8 cellular contexts compared by ENCODE assay signal in genomic region chr15:70492240-70493177, GRCh38.
DNase-seq lines count a peak whose midpoint lies in the region; ATAC-seq and TF ChIP-seq lines count a peak whose summit lies in the region.

No MANE protein-coding gene starts in this region.

- H3K9me3 Mint-ChIP-seq in nephron progenitor cell = no peaks in the 10 kb centered on the region

- H3K4me1 Mint-ChIP-seq in nephron progenitor cell = peaks cover 40% of the 10 kb centered on the region

- DNase-seq in OCI-M1 (lab: John Stamatoyannopoulos, UW) = peak; percentile 97
- DNase-seq in activated T-cell treated with anti-CD3 and anti-CD28 coated beads for 48 hours (ENCODE audit: low read depth) = peak; percentile 75
- DNase-seq in foreskin fibroblast = peak; percentile 77 to 78
- DNase-seq in stimulated activated CD4-positive, alpha-beta T cell treated with anti-CD3 and anti-CD28 coated beads, Interleukin-12 subunit alpha, Interleukin-12 subunit beta, amount 100 ng/mL, for 24 hours (ENCODE audit: low read depth in 2 of 2) = peak; percentile 51 to 82
- DNase-seq in NCI-H510A treated with DMSO at 0.1 percent for 48 hours (lab: John Stamatoyannopoulos, UW) = no peak
- DNase-seq in nephron progenitor cell = no peak

- ATAC-seq in GM18502 (IDR thresholded peaks at IDR 0.05; ENCODE audit: poor library complexity, unreplicated experiment) = peak; percentile 55
- peak; percentile 48 for ATAC-seq in HG02884 (IDR thresholded peaks at IDR 0.05; ENCODE audit: unreplicated experiment)

- no peak overlapping the region for H3K4me3 ChIP-seq in foreskin fibroblast (ENCODE audit: low read depth in 1 of 2, low read length in 2 of 2)

- no peak for TF ChIP-seq CTCF in foreskin fibroblast (IDR thresholded peaks at IDR 0.05; ENCODE audit: low read depth, low read length)
- TF ChIP-seq CTCF in nephron progenitor cell (IDR thresholded peaks at IDR 0.05) = no peak

- no peak overlapping the region for H3K27ac Mint-ChIP-seq in nephron progenitor cell

- no peaks in the 10 kb centered on the region for H3K36me3 Mint-ChIP-seq in nephron progenitor cell (ENCODE audit: low read depth)

- no peak overlapping the region for H3K4me3 Mint-ChIP-seq in nephron progenitor cell

- peaks cover 19% of the 10 kb centered on the region for H3K27me3 Mint-ChIP-seq in nephron progenitor cell (ENCODE audit: low read depth, poor library complexity)

Comparison
In these comparisons a context has a peak if more than half of its experiments do, and no peak if none do; other contexts are left out.
1. DNase-seq: peak in OCI-M1 (single experiment), activated T-cell treated with anti-CD3 and anti-CD28 coated beads for 48 hours (single experiment), foreskin fibroblast (2 of 2) and stimulated activated CD4-positive, alpha-beta T cell treated with anti-CD3 and anti-CD28 coated beads, Interleukin-12 subunit alpha, Interleukin-12 subunit beta, amount 100 ng/mL, for 24 hours (2 of 2); none in NCI-H510A treated with DMSO at 0.1 percent for 48 hours (single experiment) and nephron progenitor cell (single experiment).